In the genomic region with DNA sequence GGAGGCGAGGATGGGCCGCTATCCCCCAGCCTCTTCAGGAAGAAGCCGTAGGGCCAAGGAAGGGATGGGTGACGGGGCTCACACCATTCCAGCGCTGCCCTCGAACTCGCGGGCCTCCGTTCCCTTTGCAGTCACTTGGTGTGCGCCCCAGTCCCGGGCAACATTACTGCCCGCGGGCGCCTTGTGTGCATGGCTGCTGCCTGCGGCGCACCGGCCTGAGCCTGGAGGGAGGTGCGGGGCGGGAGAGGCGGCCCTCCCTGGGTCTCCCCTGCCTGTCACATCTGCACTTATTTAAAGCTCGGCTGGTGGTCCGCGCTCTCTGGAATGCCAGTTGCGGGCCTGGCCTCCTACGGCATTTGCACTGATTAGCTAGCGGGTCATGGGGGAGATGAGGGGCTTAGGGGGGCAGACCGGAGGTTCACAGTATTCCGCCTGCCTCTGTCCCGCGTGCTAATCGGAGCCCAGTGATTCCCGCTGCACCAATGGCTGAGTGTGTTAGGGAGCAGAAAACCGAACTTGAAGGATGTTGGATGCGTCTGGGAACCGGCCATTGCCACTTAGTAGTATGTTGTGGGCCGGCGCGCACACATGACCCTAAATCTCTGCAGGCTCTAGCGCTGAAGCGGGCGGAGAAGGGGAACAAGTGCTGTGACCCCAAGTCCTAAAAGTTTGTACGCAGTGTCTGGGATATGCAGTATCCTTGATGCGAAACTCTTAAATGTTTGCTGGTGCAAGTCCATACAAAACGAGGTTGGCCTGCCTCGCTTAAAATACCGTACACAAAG, we compare ENCODE assay signal across 1 cellular context.
TF ChIP-seq lines count a peak whose summit lies in the region.

No MANE protein-coding gene starts in this region.

TF ChIP-seq in A549, 52 proteins besides CTCF, POLR2A, EP300 and RAD21 (continued from another document):
- TF ChIP-seq, protein P1, sequence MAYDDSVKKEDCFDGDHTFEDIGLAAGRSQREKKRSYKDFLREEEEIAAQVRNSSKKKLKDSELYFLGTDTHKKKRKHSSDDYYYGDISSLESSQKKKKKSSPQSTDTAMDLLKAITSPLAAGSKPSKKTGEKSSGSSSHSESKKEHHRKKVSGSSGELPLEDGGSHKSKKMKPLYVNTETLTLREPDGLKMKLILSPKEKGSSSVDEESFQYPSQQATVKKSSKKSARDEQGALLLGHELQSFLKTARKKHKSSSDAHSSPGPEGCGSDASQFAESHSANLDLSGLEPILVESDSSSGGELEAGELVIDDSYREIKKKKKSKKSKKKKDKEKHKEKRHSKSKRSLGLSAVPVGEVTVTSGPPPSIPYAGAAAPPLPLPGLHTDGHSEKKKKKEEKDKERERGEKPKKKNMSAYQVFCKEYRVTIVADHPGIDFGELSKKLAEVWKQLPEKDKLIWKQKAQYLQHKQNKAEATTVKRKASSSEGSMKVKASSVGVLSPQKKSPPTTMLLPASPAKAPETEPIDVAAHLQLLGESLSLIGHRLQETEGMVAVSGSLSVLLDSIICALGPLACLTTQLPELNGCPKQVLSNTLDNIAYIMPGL (CRISPR knock-in tag; IDR thresholded peaks at IDR 0.05; ENCODE audit: borderline replicate concordance): no peak
- TF ChIP-seq RFX5 (IDR thresholded peaks at IDR 0.05): no peak
- TF ChIP-seq JUN (IDR thresholded peaks at IDR 0.05): no peak
- no peak for TF ChIP-seq E2F6 (IDR thresholded peaks at IDR 0.05; ENCODE audit: borderline replicate concordance, low read depth)
- TF ChIP-seq SREBF2 (IDR thresholded peaks at IDR 0.05): no peak
- no peak for TF ChIP-seq ESRRA (IDR thresholded peaks at IDR 0.05; ENCODE audit: borderline replicate concordance, low read length)
- no peak for TF ChIP-seq MYC (IDR thresholded peaks at IDR 0.05; ENCODE audit: borderline replicate concordance, low read length)
- TF ChIP-seq KDM5A (IDR thresholded peaks at IDR 0.05): no peak
- TF ChIP-seq ATOH8 (CRISPR knock-in tag; IDR thresholded peaks at IDR 0.05; ENCODE audit: low read depth): no peak
